17 cellular contexts compared by ENCODE assay signal in the genomic region with DNA sequence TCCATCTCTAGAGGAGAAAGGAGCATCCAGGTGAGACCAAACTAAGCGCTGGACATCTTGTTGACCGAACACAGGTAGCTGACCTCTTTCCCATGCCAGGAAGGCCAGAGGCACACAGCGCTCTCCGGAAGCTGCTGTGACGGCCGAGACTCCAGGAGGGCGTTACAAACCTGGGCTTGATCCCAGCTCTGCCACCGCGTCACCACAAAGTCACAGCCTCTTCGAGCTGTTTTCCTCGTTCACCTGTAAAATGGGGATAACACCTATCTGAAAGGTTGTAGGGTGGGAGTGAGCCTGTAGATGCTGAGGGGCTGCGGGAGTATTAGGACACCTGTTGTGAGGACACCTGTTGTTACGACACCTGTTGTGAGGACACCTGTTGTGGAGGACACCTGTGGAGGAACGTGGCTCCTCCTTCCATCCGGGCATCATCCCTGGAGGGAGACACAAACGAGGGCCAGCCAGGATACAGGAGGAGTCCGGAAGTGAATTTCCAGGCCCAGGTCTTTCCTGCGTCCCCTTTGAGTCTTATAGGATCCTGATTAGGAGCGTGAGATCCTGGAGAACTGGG. TPM values are rescaled to one million over a fixed set of nuclear protein-coding genes. Genes with fewer than 3 reads are reported as not detected.
DNase-seq lines count a peak whose midpoint lies in the region; ATAC-seq and TF ChIP-seq lines count a peak whose summit lies in the region.
"Had no signal": no experiment of that assay in that cellular context is flagged by ENCODE, and none has a peak within 500 bp of the region (broad histone marks: within the 10 kb centered on the region; RNA-seq: fewer than 3 reads in every experiment).

No MANE protein-coding gene starts in this region.

- 94 to 95% methylated on average over 17 to 19 of the region's 19 CpGs for WGBS in endodermal cell (ENCODE audit: insufficient coverage in 1 of 2, insufficient read length in 1 of 2), 2 experiments
- 89% methylated on average over 19 of the region's 19 CpGs; no CpG with 5 or more reads in 1 of the 2 donors for WGBS in transverse colon (ENCODE audit: low coverage in 1 of 2), 2 donors

- no peak for TF ChIP-seq CTCF in endodermal cell (conservative IDR thresholded peaks at IDR 0.05)
- TF ChIP-seq CTCF in transverse colon (IDR thresholded peaks at IDR 0.05) = no peak

- H3K9me3 ChIP-seq in endodermal cell (ENCODE audit: control insufficient read depth, low read length) = no peaks in the 10 kb centered on the region
- H3K9me3 ChIP-seq in transverse colon = no peaks in the 10 kb centered on the region

- ATAC-seq in activated CD4-positive, alpha-beta T cell treated with anti-CD3 and anti-CD28 coated beads for 36 hours = no peak
- ATAC-seq in stimulated activated effector memory CD8-positive, alpha-beta T cell treated with anti-CD3 and anti-CD28 coated beads, Interleukin-12 subunit alpha, Interleukin-12 subunit beta, amount 100 ng/mL, for 72 hours = no peak
- ATAC-seq: HCT116 had no signal

- H3K27me3 ChIP-seq in endodermal cell (ENCODE audit: control insufficient read depth, insufficient read depth, low read length, poor library complexity, severe bottlenecking) = no peaks in the 10 kb centered on the region
- peaks cover 11% of the 10 kb centered on the region for H3K27me3 ChIP-seq in transverse colon

- H3K4me3 Mint-ChIP-seq in activated CD4-positive, alpha-beta T cell treated with anti-CD3 and anti-CD28 coated beads for 36 hours = no peak overlapping the region
- no peak overlapping the region for H3K4me3 Mint-ChIP-seq in activated CD4-positive, alpha-beta T cell treated with anti-CD3 and anti-CD28 coated beads, Interleukin-2, amount 10 ng/mL, durations not matched to agents 7 days and 5 days
- H3K4me3 Mint-ChIP-seq in endodermal cell = no peak overlapping the region
- H3K4me3 Mint-ChIP-seq in stimulated activated effector memory CD8-positive, alpha-beta T cell treated with anti-CD3 and anti-CD28 coated beads, Interleukin-12 subunit alpha, Interleukin-12 subunit beta, amount 100 ng/mL, for 72 hours = no peak overlapping the region
- H3K4me3 Mint-ChIP-seq: B cell; CD4-positive, alpha-beta T cell had no signal

- no peaks in the 10 kb centered on the region for H3K9me3 Mint-ChIP-seq in activated CD4-positive, alpha-beta T cell treated with anti-CD3 and anti-CD28 coated beads for 36 hours (ENCODE audit: low read depth)
- no peaks in the 10 kb centered on the region for H3K9me3 Mint-ChIP-seq in activated CD4-positive, alpha-beta T cell treated with anti-CD3 and anti-CD28 coated beads, Interleukin-2, amount 10 ng/mL, durations not matched to agents 7 days and 5 days
- H3K9me3 Mint-ChIP-seq in endodermal cell = no peaks in the 10 kb centered on the region
- H3K9me3 Mint-ChIP-seq in stimulated activated effector memory CD8-positive, alpha-beta T cell treated with anti-CD3 and anti-CD28 coated beads, Interleukin-12 subunit alpha, Interleukin-12 subunit beta, amount 100 ng/mL, for 72 hours = no peaks in the 10 kb centered on the region
- H3K9me3 Mint-ChIP-seq: CD4-positive, alpha-beta T cell had no signal

- CTCF ChIA-PET in activated CD4-positive, alpha-beta T cell treated with anti-CD3 and anti-CD28 coated beads for 36 hours (lab: Charles Lee) = no interaction called here
- CTCF ChIA-PET in activated CD4-positive, alpha-beta T cell treated with anti-CD3 and anti-CD28 coated beads, Interleukin-2, amount 10 ng/mL, durations not matched to agents 7 days and 5 days (lab: Charles Lee) = interaction anchor here (1.3 to 1.7 kb wide), 3 partner anchors 13 to 543 kb away, joined by 4 read pairs; a partner anchor contains a TSS

- TF ChIP-seq POLR2A in transverse colon (IDR thresholded peaks at IDR 0.05) = no peak

- no peaks in the 10 kb centered on the region for H3K36me3 Mint-ChIP-seq in activated CD4-positive, alpha-beta T cell treated with anti-CD3 and anti-CD28 coated beads for 36 hours (ENCODE audit: low read depth)
- H3K36me3 Mint-ChIP-seq in activated CD4-positive, alpha-beta T cell treated with anti-CD3 and anti-CD28 coated beads, Interleukin-2, amount 10 ng/mL, durations not matched to agents 7 days and 5 days (ENCODE audit: low read depth) = no peaks in the 10 kb centered on the region
- H3K36me3 Mint-ChIP-seq in endodermal cell (ENCODE audit: low read depth) = no peaks in the 10 kb centered on the region
- H3K36me3 Mint-ChIP-seq in stimulated activated effector memory CD8-positive, alpha-beta T cell treated with anti-CD3 and anti-CD28 coated beads, Interleukin-12 subunit alpha, Interleukin-12 subunit beta, amount 100 ng/mL, for 72 hours = no peaks in the 10 kb centered on the region

- H3K4me1 ChIP-seq in endodermal cell (ENCODE audit: control insufficient read depth, insufficient read depth, low read length) (no peaks in the 10 kb centered on the region), transverse colon (peaks cover 0 to 9% (median 1%) of the 10 kb centered on the region in 4 donors)

- no peaks in the 10 kb centered on the region for H3K4me1 Mint-ChIP-seq in activated CD4-positive, alpha-beta T cell treated with anti-CD3 and anti-CD28 coated beads for 36 hours
- peaks cover 13% of the 10 kb centered on the region for H3K4me1 Mint-ChIP-seq in activated CD4-positive, alpha-beta T cell treated with anti-CD3 and anti-CD28 coated beads, Interleukin-2, amount 10 ng/mL, durations not matched to agents 7 days and 5 days
- peaks cover 7% of the 10 kb centered on the region for H3K4me1 Mint-ChIP-seq in endodermal cell
- peaks cover 7% of the 10 kb centered on the region for H3K4me1 Mint-ChIP-seq in stimulated activated effector memory CD8-positive, alpha-beta T cell treated with anti-CD3 and anti-CD28 coated beads, Interleukin-12 subunit alpha, Interleukin-12 subunit beta, amount 100 ng/mL, for 72 hours
- H3K4me1 Mint-ChIP-seq: B cell had no signal

- in situ Hi-C loops in transverse colon (cut with MboI; ENCODE audit: low pct_ligation_motif_present in 1 of 4, low pct_unique_long_range_greater_than_20kb in 1 of 4, low sequenced_read_pairs in 3 of 4) = no loop called here

- H3K4me3 ChIP-seq in endodermal cell (ENCODE audit: low read length) = no peak overlapping the region
- H3K4me3 ChIP-seq in transverse colon = no peak overlapping the region

- H3K27me3 Mint-ChIP-seq in activated CD4-positive, alpha-beta T cell treated with anti-CD3 and anti-CD28 coated beads for 36 hours = no peaks in the 10 kb centered on the region
- H3K27me3 Mint-ChIP-seq in activated CD4-positive, alpha-beta T cell treated with anti-CD3 and anti-CD28 coated beads, Interleukin-2, amount 10 ng/mL, durations not matched to agents 7 days and 5 days = peaks cover 4% of the 10 kb centered on the region
- H3K27me3 Mint-ChIP-seq in endodermal cell (ENCODE audit: insufficient read depth) = peaks cover 5% of the 10 kb centered on the region
- H3K27me3 Mint-ChIP-seq: CD4-positive, alpha-beta T cell had no signal

- DNase-seq in activated CD4-positive, alpha-beta T cell treated with anti-CD3 and anti-CD28 coated beads for 36 hours = no peak
- no peak for DNase-seq in activated CD4-positive, alpha-beta T cell treated with anti-CD3 and anti-CD28 coated beads, Interleukin-2, amount 10 ng/mL, durations not matched to agents 7 days and 5 days
- peak; percentile 19 for DNase-seq in NCI-H774 (lab: John Stamatoyannopoulos, UW)
- DNase-seq in endodermal cell = peak; percentile 40
- no peak for DNase-seq in stimulated activated effector memory CD8-positive, alpha-beta T cell treated with anti-CD3 and anti-CD28 coated beads, Interleukin-12 subunit alpha, Interleukin-12 subunit beta, amount 100 ng/mL, for 72 hours (ENCODE audit: low spot score in 2 of 2)
- DNase-seq in transverse colon = no peak
- no peak for DNase-seq in pons (ENCODE audit: low spot score)
- DNase-seq in kidney tubule cell (ENCODE audit: low spot score) = no peak
- DNase-seq: C1 segment of cervical spinal cord, Calu3, DND-41, GF-D8 had no signal

- peak overlapping the region; percentile 25 for H3K27ac Mint-ChIP-seq in activated CD4-positive, alpha-beta T cell treated with anti-CD3 and anti-CD28 coated beads for 36 hours
- no peak overlapping the region for H3K27ac Mint-ChIP-seq in activated CD4-positive, alpha-beta T cell treated with anti-CD3 and anti-CD28 coated beads, Interleukin-2, amount 10 ng/mL, durations not matched to agents 7 days and 5 days
- peak overlapping the region; percentile 19 for H3K27ac Mint-ChIP-seq in endodermal cell
- H3K27ac Mint-ChIP-seq in stimulated activated effector memory CD8-positive, alpha-beta T cell treated with anti-CD3 and anti-CD28 coated beads, Interleukin-12 subunit alpha, Interleukin-12 subunit beta, amount 100 ng/mL, for 72 hours = peak overlapping the region; percentile 21
- H3K27ac Mint-ChIP-seq: B cell; CD4-positive, alpha-beta T cell had no signal

- no peak overlapping the region for H3K27ac ChIP-seq in endodermal cell (ENCODE audit: low read depth, low read length)
- no peak overlapping the region for H3K27ac ChIP-seq in transverse colon
- H3K27ac ChIP-seq: HL-60 had no signal

- POLR2A ChIA-PET in activated CD4-positive, alpha-beta T cell treated with anti-CD3 and anti-CD28 coated beads for 36 hours (lab: Charles Lee) = interaction anchor here (0.6 kb wide), 1 partner anchor 1080 kb away, joined by 4 read pairs; no protein-coding TSS in a partner anchor
- POLR2A ChIA-PET in activated CD4-positive, alpha-beta T cell treated with anti-CD3 and anti-CD28 coated beads, Interleukin-2, amount 10 ng/mL, durations not matched to agents 7 days and 5 days (lab: Charles Lee) = no interaction called here

- intact Hi-C loops in activated CD4-positive, alpha-beta T cell treated with anti-CD3 and anti-CD28 coated beads for 36 hours (cut with DNase I, micrococcal nuclease) = no loop called here
- intact Hi-C loops in transverse colon (cut with DNase I; ENCODE audit: low total_unique reads) = no loop called here

- TF ChIP-seq EP300 in transverse colon (IDR thresholded peaks at IDR 0.05; ENCODE audit: low read depth) = no peak

- no peaks in the 10 kb centered on the region for H3K36me3 ChIP-seq in endodermal cell (ENCODE audit: control insufficient read depth, insufficient read depth, low read length)
- no peaks in the 10 kb centered on the region for H3K36me3 ChIP-seq in transverse colon

- no peak overlapping the region for H3K9ac ChIP-seq in endodermal cell (ENCODE audit: extremely low read depth, low read length, poor library complexity, severe bottlenecking)

RNA-seq across cellular contexts. Expression of a gene that starts 2.3 kb away (rescaled TPM):
- under 1 TPM; 0.09 to 0.14 TPM for total RNA-seq in activated CD4-positive, alpha-beta T cell treated with anti-CD3 and anti-CD28 coated beads for 36 hours
- total RNA-seq in activated CD4-positive, alpha-beta T cell treated with anti-CD3 and anti-CD28 coated beads, Interleukin-2, amount 10 ng/mL, durations not matched to agents 7 days and 5 days = under 1 TPM; under 0.01 to 0.15 TPM
- total RNA-seq in endodermal cell = 1 to 10 TPM in 1 of 2 donors, under 1 TPM in 1; 0.35 to 2.3 TPM
- 0.18 TPM for polyA plus RNA-seq in endodermal cell (2013, experiment 1 of 2)
- 0.08 TPM for polyA plus RNA-seq in endodermal cell (2013, experiment 2 of 2)
- total RNA-seq in transverse colon = 100 to 1,000 TPM; 111 to 354 (median 170) TPM
- total RNA-seq: CD4-positive, alpha-beta T cell; H4 had no signal

Comparison
In these comparisons a context has a peak if more than half of its experiments do, and no peak if none do; other contexts are left out.
1. DNase-seq: peak in NCI-H774 (single experiment) and endodermal cell (single experiment); none in activated CD4-positive, alpha-beta T cell treated with anti-CD3 and anti-CD28 coated beads for 36 hours (single experiment), activated CD4-positive, alpha-beta T cell treated with anti-CD3 and anti-CD28 coated beads, Interleukin-2, amount 10 ng/mL, durations not matched to agents 7 days and 5 days (single experiment), stimulated activated effector memory CD8-positive, alpha-beta T cell treated with anti-CD3 and anti-CD28 coated beads, Interleukin-12 subunit alpha, Interleukin-12 subunit beta, amount 100 ng/mL, for 72 hours (0 of 2), transverse colon (single experiment), pons (single experiment) and kidney tubule cell (single experiment).
2. RNA of a gene that starts 2.3 kb away (total RNA-seq): 111 to 354 TPM in transverse colon; 0.35 to 2.3 TPM in endodermal cell, under 0.01 to 0.15 TPM in activated CD4-positive, alpha-beta T cell treated with anti-CD3 and anti-CD28 coated beads, Interleukin-2, amount 10 ng/mL, durations not matched to agents 7 days and 5 days and 0.09 to 0.14 TPM in activated CD4-positive, alpha-beta T cell treated with anti-CD3 and anti-CD28 coated beads for 36 hours; every median in the first group is over 10 times any median in the second.